ENCODE assay signal across 11 cellular contexts in the genomic region with DNA sequence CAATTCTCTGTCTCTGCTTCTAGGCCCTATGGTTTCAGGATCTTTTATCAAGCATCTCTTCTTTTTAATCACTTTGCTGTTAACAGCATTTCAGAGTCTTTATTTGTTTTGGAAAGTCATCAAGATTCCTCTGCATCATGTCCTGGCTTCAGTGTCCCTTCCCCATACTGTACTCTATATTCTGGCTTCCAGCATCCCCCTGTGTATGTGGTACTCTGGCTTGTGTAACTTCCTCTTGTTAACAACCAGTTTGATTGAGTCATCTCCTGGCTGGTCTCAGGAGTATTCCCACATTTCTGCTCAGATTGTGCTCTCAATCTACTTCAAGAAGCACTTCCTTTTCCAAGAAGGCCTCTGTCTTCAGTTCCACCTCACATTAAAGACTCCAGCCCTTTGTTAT. TPM values are rescaled to one million over a fixed set of nuclear protein-coding genes. Genes with fewer than 3 reads are reported as not detected.
A peak's percentile ranks its signal among the peaks of the same experiment; 100 is the strongest.
DNase-seq lines count a peak whose midpoint lies in the region; ATAC-seq and TF ChIP-seq lines count a peak whose summit lies in the region.
"Had no signal": no experiment of that assay in that cellular context is flagged by ENCODE, and none has a peak within 500 bp of the region (broad histone marks: within the 10 kb centered on the region; RNA-seq: fewer than 3 reads in every experiment).

No MANE protein-coding gene starts in this region.

- H3K4me1 Mint-ChIP-seq in activated CD4-positive, alpha-beta T cell treated with anti-CD3 and anti-CD28 coated beads, Interleukin-2, amount 10 ng/mL, durations not matched to agents 7 days and 5 days: no peaks in the 10 kb centered on the region

- POLR2A ChIA-PET in BJ (lab: Charles Lee): no interaction called here
- POLR2A ChIA-PET in activated CD4-positive, alpha-beta T cell treated with anti-CD3 and anti-CD28 coated beads, Interleukin-2, amount 10 ng/mL, durations not matched to agents 7 days and 5 days (lab: Charles Lee): no interaction called here

- H3K36me3 Mint-ChIP-seq in activated CD4-positive, alpha-beta T cell treated with anti-CD3 and anti-CD28 coated beads, Interleukin-2, amount 10 ng/mL, durations not matched to agents 7 days and 5 days (ENCODE audit: low read depth): no peaks in the 10 kb centered on the region
- H3K36me3 Mint-ChIP-seq: naive thymus-derived CD8-positive, alpha-beta T cell had no signal

- H3K27me3 ChIP-seq in BJ (ENCODE audit: control insufficient read depth, insufficient read depth, low read length): no peaks in the 10 kb centered on the region
- no peaks in the 10 kb centered on the region for H3K27me3 ChIP-seq in muscle layer of colon (ENCODE audit: control insufficient read depth in 1 of 2, insufficient read depth in 2 of 2, low read length in 2 of 2)

- H3K36me3 ChIP-seq in BJ (ENCODE audit: control insufficient read depth, insufficient read depth, low read length) (no peaks in the 10 kb centered on the region), muscle layer of colon (ENCODE audit: insufficient read depth, low read length) (no peaks in the 10 kb centered on the region)

- H3K4me3 Mint-ChIP-seq in activated CD4-positive, alpha-beta T cell treated with anti-CD3 and anti-CD28 coated beads, Interleukin-2, amount 10 ng/mL, durations not matched to agents 7 days and 5 days: no peak overlapping the region
- H3K4me3 Mint-ChIP-seq: naive thymus-derived CD8-positive, alpha-beta T cell had no signal

- H3K9me3 ChIP-seq in muscle layer of colon (ENCODE audit: low read length): no peaks in the 10 kb centered on the region

- H3K27ac Mint-ChIP-seq in activated CD4-positive, alpha-beta T cell treated with anti-CD3 and anti-CD28 coated beads, Interleukin-2, amount 10 ng/mL, durations not matched to agents 7 days and 5 days: no peak overlapping the region
- H3K27ac Mint-ChIP-seq: naive thymus-derived CD8-positive, alpha-beta T cell had no signal

- CTCF ChIA-PET in BJ (lab: Yijun Ruan, JAX): no interaction called here
- CTCF ChIA-PET in activated CD4-positive, alpha-beta T cell treated with anti-CD3 and anti-CD28 coated beads, Interleukin-2, amount 10 ng/mL, durations not matched to agents 7 days and 5 days (lab: Charles Lee): no interaction called here

- H3K9me3 Mint-ChIP-seq in activated CD4-positive, alpha-beta T cell treated with anti-CD3 and anti-CD28 coated beads, Interleukin-2, amount 10 ng/mL, durations not matched to agents 7 days and 5 days: no peaks in the 10 kb centered on the region
- H3K9me3 Mint-ChIP-seq: naive thymus-derived CD8-positive, alpha-beta T cell had no signal

- no peak overlapping the region for H3K9ac ChIP-seq in muscle layer of colon (ENCODE audit: low read length)

- H3K4me3 ChIP-seq in BJ (ENCODE audit: low read depth, low read length) (no peak overlapping the region), muscle layer of colon (ENCODE audit: low read depth in 1 of 2, low read length in 2 of 2) (no peak overlapping the region)

- peaks cover 19% of the 10 kb centered on the region for H3K27me3 Mint-ChIP-seq in activated CD4-positive, alpha-beta T cell treated with anti-CD3 and anti-CD28 coated beads, Interleukin-2, amount 10 ng/mL, durations not matched to agents 7 days and 5 days

- peak overlapping the region; percentile 41 for H3K27ac ChIP-seq in muscle layer of colon (ENCODE audit: low read depth, low read length)

- no peak for TF ChIP-seq CTCF in BJ (IDR thresholded peaks at IDR 0.05; ENCODE audit: insufficient read depth, low read depth, low read length)

- DNase-seq in BJ (ENCODE audit: low read depth): peak; percentile 69
- DNase-seq in NCI-H226: peak; percentile 24
- DNase-seq in dedifferentiated amniotic fluid mesenchymal stem cell (ENCODE audit: extremely low spot score): peak; percentile 54
- DNase-seq in activated CD4-positive, alpha-beta T cell treated with anti-CD3 and anti-CD28 coated beads, Interleukin-2, amount 10 ng/mL, durations not matched to agents 7 days and 5 days: no peak
- DNase-seq in COLO668 (lab: John Stamatoyannopoulos, UW; ENCODE audit: unreplicated experiment): no peak
- DNase-seq: effector CD4-positive, alpha-beta T cell; naive thymus-derived CD8-positive, alpha-beta T cell; NCI-H748 treated with DMSO at 0.1 percent for 48 hours had no signal

- H3K4me1 ChIP-seq in muscle layer of colon (ENCODE audit: insufficient read depth, low read length): peaks cover 10% of the 10 kb centered on the region

- ATAC-seq in GM21528 (IDR thresholded peaks at IDR 0.05; ENCODE audit: low FRiP score, unreplicated experiment) (no peak), HG03159 (IDR thresholded peaks at IDR 0.05; ENCODE audit: unreplicated experiment) (no peak)
- ATAC-seq: naive thymus-derived CD8-positive, alpha-beta T cell had no signal

RNA-seq across cellular contexts. Expression of a gene that starts 14.9 kb away (rescaled TPM):
- 7.4 and 11.7 TPM in 2 replicates for polyA plus RNA-seq in BJ (2011; rRNA removed)
- polyA minus RNA-seq in BJ (2011; rRNA and poly(A)+ RNA removed): 13.7 and 14.7 TPM in 2 replicates
- total RNA-seq in activated CD4-positive, alpha-beta T cell treated with anti-CD3 and anti-CD28 coated beads, Interleukin-2, amount 10 ng/mL, durations not matched to agents 7 days and 5 days: 10 to 100 TPM; 23.1 to 24.4 TPM

RNA-seq across cellular contexts. Expression of a gene that starts 32.3 kb away (rescaled TPM):
- 14.4 and 24.7 TPM in 2 replicates for polyA plus RNA-seq in BJ (2011; rRNA removed)
- polyA minus RNA-seq in BJ (2011; rRNA and poly(A)+ RNA removed): 3.3 and 3.6 TPM in 2 replicates
- total RNA-seq in activated CD4-positive, alpha-beta T cell treated with anti-CD3 and anti-CD28 coated beads, Interleukin-2, amount 10 ng/mL, durations not matched to agents 7 days and 5 days: 10 to 100 TPM; 63.5 to 69.4 TPM

RNA-seq across cellular contexts. Expression of a gene that starts 46.2 kb away (rescaled TPM):
- 7.0 and 10.4 TPM in 2 replicates for polyA plus RNA-seq in BJ (2011; rRNA removed)
- polyA minus RNA-seq in BJ (2011; rRNA and poly(A)+ RNA removed): 6.6 and 11.9 TPM in 2 replicates
- not detected for total RNA-seq in activated CD4-positive, alpha-beta T cell treated with anti-CD3 and anti-CD28 coated beads, Interleukin-2, amount 10 ng/mL, durations not matched to agents 7 days and 5 days
- total RNA-seq: naive thymus-derived CD8-positive, alpha-beta T cell had no signal
- polyA plus RNA-seq: naive thymus-derived CD8-positive, alpha-beta T cell had no signal

Comparison
In these comparisons a context has a peak if more than half of its experiments do, and no peak if none do; other contexts are left out.
1. DNase-seq: peak in BJ (single experiment), NCI-H226 (single experiment) and dedifferentiated amniotic fluid mesenchymal stem cell (single experiment); none in activated CD4-positive, alpha-beta T cell treated with anti-CD3 and anti-CD28 coated beads, Interleukin-2, amount 10 ng/mL, durations not matched to agents 7 days and 5 days (single experiment) and COLO668 (single experiment).